1 cellular context compared by ENCODE assay signal in genomic region chr7:80624763-80625162, GRCh38.
TF ChIP-seq lines count a peak whose summit lies in the region.

No MANE protein-coding gene starts in this region.

TF ChIP-seq in HepG2, 621 proteins besides CTCF, POLR2A, EP300 and RAD21:
- TF ChIP-seq ZNF512B (CRISPR knock-in tag; IDR thresholded peaks at IDR 0.05; ENCODE audit: borderline replicate concordance) (no peak), MED8 (CRISPR knock-in tag; IDR thresholded peaks at IDR 0.05; ENCODE audit: insufficient replicate concordance) (no peak)
